ENCODE assay signal across 8 cellular contexts in genomic region chr10:88990528-88991160, GRCh38. TPM values are rescaled to one million over a fixed set of nuclear protein-coding genes. Genes with fewer than 3 reads are reported as not detected.
DNase-seq lines count a peak whose midpoint lies in the region; ATAC-seq and TF ChIP-seq lines count a peak whose summit lies in the region.

TSS of gene FAS (plus strand) at chr10:88990798. CDS start at chr10:88990877, 79 bp downstream.

- peaks cover 5% of the 10 kb centered on the region for H3K9me3 ChIP-seq in CD8-positive, alpha-beta memory T cell (ENCODE audit: low read length)
- H3K9me3 ChIP-seq in T-helper 17 cell (ENCODE audit: control insufficient read depth, low read length, poor library complexity, severe bottlenecking) (no peaks in the 10 kb centered on the region), sigmoid colon (no peaks in the 10 kb centered on the region)

- peaks cover 66 to 84% (median 76%) of the 10 kb centered on the region in 3 donors for H3K4me1 Mint-ChIP-seq in CD8-positive, alpha-beta memory T cell
- peaks cover 53% of the 10 kb centered on the region for H3K4me1 Mint-ChIP-seq in T-helper 17 cell

- H3K27me3 Mint-ChIP-seq in CD8-positive, alpha-beta memory T cell, result no peaks in the 10 kb centered on the region
- H3K27me3 Mint-ChIP-seq in T-helper 17 cell, result no peaks in the 10 kb centered on the region

- CTCF ChIA-PET in CD8-positive, alpha-beta memory T cell (lab: Charles Lee), result interaction anchor here (0.9 to 4.8 kb wide), 11 partner anchors 10 to 224 kb away, joined by 3 to 40 read pairs (median 4); no protein-coding TSS in a partner anchor

- H3K9me3 Mint-ChIP-seq in CD8-positive, alpha-beta memory T cell, result peaks cover 4 to 8% (median 5%) of the 10 kb centered on the region in 5 donors

- no peaks in the 10 kb centered on the region for H3K36me3 ChIP-seq in CD8-positive, alpha-beta memory T cell (ENCODE audit: insufficient read depth, low read length)
- H3K36me3 ChIP-seq in sigmoid colon, result no peaks in the 10 kb centered on the region

- peak; percentile 33 to 61 for TF ChIP-seq POLR2A in sigmoid colon (IDR thresholded peaks at IDR 0.05)

- ATAC-seq in GM19468 (IDR thresholded peaks at IDR 0.05; ENCODE audit: extremely low read depth, unreplicated experiment) (peak; percentile 29), T-helper 17 cell (peak; percentile 81)

- H3K27ac Mint-ChIP-seq in CD8-positive, alpha-beta memory T cell, result peak within 1 kb of the TSS; percentile 91 to 99 (median 97)
- H3K27ac Mint-ChIP-seq in T-helper 17 cell, result peak within 1 kb of the TSS; percentile 99

- WGBS in sigmoid colon, 2 donors, result 0% methylated on average over 46 of the region's 46 CpGs

- intact Hi-C loops in sigmoid colon (cut with DNase I), result loop anchor here (1.0 to 5.0 kb wide), 2 partner anchors 55 to 153 kb away; no protein-coding TSS in a partner anchor

- POLR2A ChIA-PET in CD8-positive, alpha-beta memory T cell (lab: Charles Lee), result interaction anchor here (0.8 to 2.7 kb wide), 11 partner anchors 10 to 159 kb away, joined by 3 to 13 read pairs (median 4); partner anchors contain the start of gene STAMBPL1

- H3K27ac ChIP-seq in CD8-positive, alpha-beta memory T cell (ENCODE audit: low read depth, low read length), result peak within 1 kb of the TSS; percentile 83
- H3K27ac ChIP-seq in sigmoid colon, result peak within 1 kb of the TSS; percentile 87 to 98 (median 93)

- peak within 1 kb of the TSS; percentile 88 for H3K4me3 ChIP-seq in CD8-positive, alpha-beta memory T cell (ENCODE audit: low read length)
- H3K4me3 ChIP-seq in sigmoid colon, result peak within 1 kb of the TSS; percentile 72 to 88 (median 78)

- DNase-seq in CD8-positive, alpha-beta memory T cell, result peak; percentile 64 to 88 (median 77)
- DNase-seq in HT-29 (ENCODE audit: low spot score), result peak; percentile 67
- DNase-seq in T-helper 17 cell, result peak; percentile 71 to 82 (median 78)
- peak in 45 of 58 donors; percentile 8 to 84 (median 42) for DNase-seq in anterior cingulate cortex (lab: John Stamatoyannopoulos, UW)
- peak; percentile 61 for DNase-seq in hepatic stellate cell (ENCODE audit: low spot score)
- DNase-seq in sigmoid colon, result peak; percentile 91
- no peak for DNase-seq in middle frontal gyrus (ENCODE audit: extremely low spot score, low spot score)

- H3K4me1 ChIP-seq in CD8-positive, alpha-beta memory T cell (ENCODE audit: insufficient read depth, low read length), result peaks cover 66% of the 10 kb centered on the region
- H3K4me1 ChIP-seq in sigmoid colon, result peaks cover 0 to 60% (median 33%) of the 10 kb centered on the region in 4 donors

- TF ChIP-seq EP300 in sigmoid colon (IDR thresholded peaks at IDR 0.05), result no peak

- no peak for TF ChIP-seq CTCF in sigmoid colon (IDR thresholded peaks at IDR 0.05)

- no peaks in the 10 kb centered on the region for H3K27me3 ChIP-seq in CD8-positive, alpha-beta memory T cell (ENCODE audit: insufficient read depth, low read length, poor library complexity, severe bottlenecking)
- no peaks in the 10 kb centered on the region for H3K27me3 ChIP-seq in sigmoid colon

- H3K36me3 Mint-ChIP-seq in CD8-positive, alpha-beta memory T cell, result peaks cover 0 to 25% (median 3%) of the 10 kb centered on the region in 3 donors
- H3K36me3 Mint-ChIP-seq in T-helper 17 cell (ENCODE audit: low read depth), result peaks cover 3% of the 10 kb centered on the region

- peak within 1 kb of the TSS; percentile 93 to 100 (median 99) for H3K4me3 Mint-ChIP-seq in CD8-positive, alpha-beta memory T cell
- peak within 1 kb of the TSS; percentile 94 for H3K4me3 Mint-ChIP-seq in T-helper 17 cell

RNA-seq across cellular contexts. Expression of gene FAS, which starts in this region (rescaled TPM):
- 10 to 100 TPM; 77.9 to 78.5 TPM for total RNA-seq in CD8-positive, alpha-beta memory T cell
- polyA plus RNA-seq in CD8-positive, alpha-beta memory T cell, result 41.6 TPM
- 2.5 and 4.3 TPM in 2 replicates for total RNA-seq in HT-29 (2014; rRNA removed; shearing (Covaris generic))
- total RNA-seq in T-helper 17 cell, result 10 to 100 TPM; 80.0 to 82.8 TPM
- total RNA-seq in sigmoid colon, result 10 to 100 TPM; 14.3 to 44.6 (median 22.1) TPM
- polyA plus RNA-seq in sigmoid colon, result 10 to 100 TPM in 2 of 3 donors, 1 to 10 TPM in 1; 7.6 to 18.8 (median 11.4) TPM
